Comparison of ENCODE assay signal across 10 cellular contexts in genomic region chr2:46601328-46601963, GRCh38. TPM values are rescaled to one million over a fixed set of nuclear protein-coding genes. Genes with fewer than 3 reads are reported as not detected.
DNase-seq lines count a peak whose midpoint lies in the region; ATAC-seq and TF ChIP-seq lines count a peak whose summit lies in the region.
"Had no signal": no experiment of that assay in that cellular context is flagged by ENCODE, and none has a peak within 500 bp of the region (broad histone marks: within the 10 kb centered on the region; RNA-seq: fewer than 3 reads in every experiment).

No MANE protein-coding gene starts in this region.

- no peaks in the 10 kb centered on the region for H3K27me3 ChIP-seq in Karpas-422 (ENCODE audit: low read length)
- no peaks in the 10 kb centered on the region for H3K27me3 ChIP-seq in mammary epithelial cell (ENCODE audit: insufficient read depth, low read length)
- H3K27me3 ChIP-seq in Caco-2 (replicated peaks; ENCODE audit: control insufficient read depth, insufficient read depth, low read length) = no peaks in the 10 kb centered on the region

- peaks cover 4% of the 10 kb centered on the region for H3K27me3 Mint-ChIP-seq in nephron progenitor cell (ENCODE audit: low read depth, poor library complexity)
- H3K27me3 Mint-ChIP-seq in Caco-2 (ENCODE audit: insufficient read depth, unreplicated experiment) = no peaks in the 10 kb centered on the region
- H3K27me3 Mint-ChIP-seq: activated naive CD8-positive, alpha-beta T cell treated with anti-CD3 and anti-CD28 coated beads, Interleukin-2, amount 10 ng/mL, durations not matched to agents 7 days and 5 days had no signal

- intact Hi-C loops in mammary epithelial cell (cut with micrococcal nuclease) = no loop called here
- intact Hi-C loops in Caco-2 (cut with micrococcal nuclease; ENCODE audit: unreplicated experiment) = no loop called here

- TF ChIP-seq CTCF in mammary epithelial cell (conservative IDR thresholded peaks at IDR 0.05 in 1 of 2, IDR thresholded peaks at IDR 0.05 in 1 of 2; ENCODE audit: extremely low read depth in 1 of 2, insufficient read depth in 1 of 2, low read depth in 1 of 2, low read length in 2 of 2) (peak; percentile 34 to 48), nephron progenitor cell (IDR thresholded peaks at IDR 0.05) (peak; percentile 39), Caco-2 (IDR thresholded peaks at IDR 0.05; ENCODE audit: insufficient read depth in 1 of 2, low read depth in 1 of 2, low read length in 1 of 2, severe bottlenecking in 1 of 2, unreplicated experiment in 1 of 2) (peak in 1 of 2 experiments; percentile 9)

- no peaks in the 10 kb centered on the region for H3K9me2 ChIP-seq in Karpas-422 (replicated peaks; ENCODE audit: insufficient read depth, low read length)

- H3K9me3 ChIP-seq in Karpas-422 (ENCODE audit: low read length) (no peaks in the 10 kb centered on the region), mammary epithelial cell (replicated peaks; ENCODE audit: insufficient read depth, low read length) (no peaks in the 10 kb centered on the region), Caco-2 (no peaks in the 10 kb centered on the region)

- CTCF ChIA-PET in mammary epithelial cell (lab: Charles Lee; ENCODE audit: low non-redundant PET) = no interaction called here
- CTCF ChIA-PET in Caco-2 (lab: Charles Lee) = no interaction called here

- no peak overlapping the region for H3K9ac ChIP-seq in Karpas-422 (ENCODE audit: low read length)
- no peak overlapping the region for H3K9ac ChIP-seq in mammary epithelial cell (ENCODE audit: insufficient read depth, low read length)

- BruUV-seq in mammary epithelial cell (replicated peaks; lab: Mats Ljungman, UMichigan) = no TSS peak
- no TSS peak for BruUV-seq in Caco-2 (replicated peaks; lab: Mats Ljungman, UMichigan)

- DNase-seq in COLO829 (ENCODE audit: low spot score) (peak; percentile 11), Karpas-422 (peak; percentile 68), mammary epithelial cell (no peak), nephron progenitor cell (no peak), NCI-H748 treated with DMSO at 0.1 percent for 48 hours (lab: John Stamatoyannopoulos, UW) (no peak), Caco-2 (no peak)
- DNase-seq: activated naive CD8-positive, alpha-beta T cell treated with anti-CD3 and anti-CD28 coated beads, Interleukin-2, amount 10 ng/mL, durations not matched to agents 7 days and 5 days; NCI-H510A had no signal

- no peak overlapping the region for H3K27ac Mint-ChIP-seq in nephron progenitor cell
- no peak overlapping the region for H3K27ac Mint-ChIP-seq in Caco-2 (ENCODE audit: unreplicated experiment)
- H3K27ac Mint-ChIP-seq: activated naive CD8-positive, alpha-beta T cell treated with anti-CD3 and anti-CD28 coated beads, Interleukin-2, amount 10 ng/mL, durations not matched to agents 7 days and 5 days had no signal

- H3K4me3 ChIP-seq in Karpas-422 (ENCODE audit: low read length) (no peak overlapping the region), mammary epithelial cell (replicated peaks in 1 of 3; ENCODE audit: insufficient read depth in 1 of 3, low read depth in 2 of 3, low read length in 3 of 3) (no peak overlapping the region), Caco-2 (ENCODE audit: low read depth, low read length) (no peak overlapping the region)

- H3K79me2 ChIP-seq in Karpas-422 (ENCODE audit: low read length) (peaks cover 30% of the 10 kb centered on the region; the same call in 1 of the 2 replicates), mammary epithelial cell (ENCODE audit: insufficient read depth, low read length) (no peaks in the 10 kb centered on the region)

- H2AFZ ChIP-seq in Karpas-422 (ENCODE audit: low read length) (no peak overlapping the region), mammary epithelial cell (ENCODE audit: low read depth, low read length) (no peak overlapping the region)

- H3K27ac ChIP-seq in Karpas-422 (ENCODE audit: low read length) (no peak overlapping the region), mammary epithelial cell (ENCODE audit: insufficient read depth, low read depth, low read length) (no peak overlapping the region)

- dilution Hi-C loops in mammary epithelial cell (cut with HindIII; ENCODE audit: low sequenced_read_pairs) = loop anchor here (10.0 kb wide), 1 partner anchor 217 kb away; no protein-coding TSS in a partner anchor

- ATAC-seq in GM19452 (IDR thresholded peaks at IDR 0.05; ENCODE audit: unreplicated experiment) = no peak
- no peak for ATAC-seq in HG02870 (IDR thresholded peaks at IDR 0.05; ENCODE audit: unreplicated experiment)

- H4K20me1 ChIP-seq in Karpas-422 (ENCODE audit: insufficient read depth, low read depth, low read length) (no peaks in the 10 kb centered on the region), mammary epithelial cell (ENCODE audit: insufficient read depth, low read length) (no peaks in the 10 kb centered on the region)

- no peaks in the 10 kb centered on the region for H3K4me1 Mint-ChIP-seq in nephron progenitor cell
- H3K4me1 Mint-ChIP-seq in Caco-2 (ENCODE audit: low read depth, unreplicated experiment) = no peaks in the 10 kb centered on the region
- H3K4me1 Mint-ChIP-seq: activated naive CD8-positive, alpha-beta T cell treated with anti-CD3 and anti-CD28 coated beads, Interleukin-2, amount 10 ng/mL, durations not matched to agents 7 days and 5 days had no signal

- peaks cover 7% of the 10 kb centered on the region; the same call in 1 of the 2 replicates for H3K4me1 ChIP-seq in Karpas-422 (ENCODE audit: low read length)
- H3K4me1 ChIP-seq in mammary epithelial cell (ENCODE audit: insufficient read depth, low read length) = no peaks in the 10 kb centered on the region
- H3K4me1 ChIP-seq in Caco-2 = no peaks in the 10 kb centered on the region

- in situ Hi-C loops in mammary epithelial cell (cut with MboI; ENCODE audit: low sequenced_read_pairs in 2 of 2) = no loop called here

- 45% methylated on average over 2 of the region's 2 CpGs for WGBS in mammary epithelial cell (ENCODE audit: low coverage, missing lambda C conversion rate)

- no peak overlapping the region for H3K4me3 Mint-ChIP-seq in nephron progenitor cell
- no peak overlapping the region for H3K4me3 Mint-ChIP-seq in Caco-2 (ENCODE audit: unreplicated experiment)
- H3K4me3 Mint-ChIP-seq: activated naive CD8-positive, alpha-beta T cell treated with anti-CD3 and anti-CD28 coated beads, Interleukin-2, amount 10 ng/mL, durations not matched to agents 7 days and 5 days had no signal

- peaks cover 44% of the 10 kb centered on the region for H3K36me3 Mint-ChIP-seq in nephron progenitor cell (ENCODE audit: low read depth)
- no peaks in the 10 kb centered on the region for H3K36me3 Mint-ChIP-seq in Caco-2 (ENCODE audit: insufficient read depth, unreplicated experiment)
- H3K36me3 Mint-ChIP-seq: activated naive CD8-positive, alpha-beta T cell treated with anti-CD3 and anti-CD28 coated beads, Interleukin-2, amount 10 ng/mL, durations not matched to agents 7 days and 5 days had no signal

- POLR2A ChIA-PET in Caco-2 (lab: Charles Lee) = interaction anchor here (0.6 kb wide), 1 partner anchor 13 kb away, joined by 3 read pairs; no protein-coding TSS in a partner anchor

- H3K4me2 ChIP-seq in Karpas-422 (ENCODE audit: low read depth, low read length, poor library complexity, severe bottlenecking) (no peak overlapping the region), mammary epithelial cell (ENCODE audit: insufficient read depth, low read depth, low read length) (no peak overlapping the region)

- H3K36me3 ChIP-seq in Karpas-422 (ENCODE audit: insufficient read depth, low read length) (no peaks in the 10 kb centered on the region), mammary epithelial cell (ENCODE audit: insufficient read depth, low read length) (no peaks in the 10 kb centered on the region), Caco-2 (ENCODE audit: control insufficient read depth, insufficient read depth, low read length) (no peaks in the 10 kb centered on the region)

- H3K9me3 Mint-ChIP-seq in nephron progenitor cell (peaks cover 21% of the 10 kb centered on the region), Caco-2 (ENCODE audit: unreplicated experiment) (peaks cover 8% of the 10 kb centered on the region)
- H3K9me3 Mint-ChIP-seq: activated naive CD8-positive, alpha-beta T cell treated with anti-CD3 and anti-CD28 coated beads, Interleukin-2, amount 10 ng/mL, durations not matched to agents 7 days and 5 days had no signal

RNA-seq across cellular contexts. Expression of gene PIGF, which starts 15.4 kb away (rescaled TPM):
- total RNA-seq in Karpas-422 (2014; rRNA removed; shearing (Covaris generic); ENCODE audit: low replicate concordance) = 11.2 and 27.1 TPM in 2 replicates
- total RNA-seq in mammary epithelial cell (10 to 100 TPM; 23.4 to 24.2 TPM), Caco-2 (2022) (15.7 and 19.3 TPM in 2 replicates)
- polyA plus RNA-seq in mammary epithelial cell = 23.3 TPM
- polyA minus RNA-seq in mammary epithelial cell = 35.3 TPM

RNA-seq across cellular contexts. Expression of gene CRIPT, which starts 15.6 kb away (rescaled TPM):
- total RNA-seq in Karpas-422 (2014; rRNA removed; shearing (Covaris generic); ENCODE audit: low replicate concordance) = 6.5 and 13.6 TPM in 2 replicates
- 10 to 100 TPM in 1 of 2 donors, 1 to 10 TPM in 1; 8.3 to 13.7 TPM for total RNA-seq in mammary epithelial cell
- 4.5 TPM for polyA plus RNA-seq in mammary epithelial cell
- 4.0 TPM for polyA minus RNA-seq in mammary epithelial cell
- total RNA-seq in Caco-2 (2022) = 15.2 and 15.3 TPM in 2 replicates

RNA-seq across cellular contexts. Expression of gene ATP6V1E2, which starts 59.1 kb away (rescaled TPM):
- 1.8 and 2.5 TPM in 2 replicates for total RNA-seq in Karpas-422 (2014; rRNA removed; shearing (Covaris generic); ENCODE audit: low replicate concordance)
- total RNA-seq in mammary epithelial cell = 1 to 10 TPM; 8.3 to 8.7 TPM
- 6.9 TPM for polyA plus RNA-seq in mammary epithelial cell
- 19.3 TPM for polyA minus RNA-seq in mammary epithelial cell
- 9.1 and 10.3 TPM in 2 replicates for total RNA-seq in Caco-2 (2022)

RNA-seq across cellular contexts. Expression of gene RHOQ, which starts 59.2 kb away (rescaled TPM):
- total RNA-seq in Karpas-422 (2014; rRNA removed; shearing (Covaris generic); ENCODE audit: low replicate concordance) = 13.9 and 15.8 TPM in 2 replicates
- total RNA-seq in mammary epithelial cell (10 to 100 TPM; 30.3 to 59.7 TPM), Caco-2 (2022) (25.8 and 28.1 TPM in 2 replicates)
- polyA plus RNA-seq in mammary epithelial cell = 14.4 TPM
- 21.5 TPM for polyA minus RNA-seq in mammary epithelial cell

Comparison
In these comparisons a context has a peak if more than half of its experiments do, and no peak if none do; other contexts are left out.
1. DNase-seq: peak in COLO829 (single experiment) and Karpas-422 (single experiment); none in mammary epithelial cell (single experiment), nephron progenitor cell (single experiment), NCI-H748 treated with DMSO at 0.1 percent for 48 hours (single experiment) and Caco-2 (0 of 2).